Comparison of ENCODE assay signal across 21 cellular contexts in the genomic region with DNA sequence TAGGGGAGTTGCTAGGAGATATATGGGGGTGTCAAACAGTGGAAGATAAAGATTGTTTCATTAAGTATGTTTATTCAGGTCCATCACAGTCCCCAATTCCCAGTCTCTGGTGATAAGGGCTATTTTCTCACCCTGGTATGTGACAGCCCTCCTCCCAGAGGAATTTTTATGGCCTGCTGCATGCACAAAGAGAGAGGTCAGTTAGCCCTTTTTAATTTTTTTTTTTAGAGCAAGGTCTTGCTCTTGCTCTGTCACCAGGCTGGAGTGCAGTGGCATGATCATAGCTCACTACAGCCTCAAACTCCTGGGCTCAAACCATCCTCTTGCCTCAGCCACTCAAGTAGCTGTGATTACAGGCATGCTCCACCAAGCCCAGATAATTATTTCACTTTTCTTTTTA. TPM values are rescaled to one million over a fixed set of nuclear protein-coding genes. Genes with fewer than 3 reads are reported as not detected.
DNase-seq lines count a peak whose midpoint lies in the region; ATAC-seq and TF ChIP-seq lines count a peak whose summit lies in the region.
"Had no signal": no experiment of that assay in that cellular context is flagged by ENCODE, and none has a peak within 500 bp of the region (broad histone marks: within the 10 kb centered on the region; RNA-seq: fewer than 3 reads in every experiment).

No MANE protein-coding gene starts in this region.

- H3K4me1 ChIP-seq in adrenal gland (replicated peaks in 1 of 2) (peaks cover 9 to 15% of the 10 kb centered on the region in 2 donors), testis (peaks cover 16% of the 10 kb centered on the region)
- H3K4me1 ChIP-seq: A549, breast epithelium, upper lobe of right lung had no signal

- peak; percentile 71 for ATAC-seq in Right ventricle myocardium superior (ENCODE audit: poor library complexity)
- ATAC-seq: A549, upper lobe of right lung had no signal

- no peak for TF ChIP-seq CTCF in adrenal gland (IDR thresholded peaks at IDR 0.05)
- no peak for TF ChIP-seq CTCF in testis (IDR thresholded peaks at IDR 0.05)

- no peak for DNase-seq in Right ventricle myocardium superior
- DNase-seq in cardiac septum (ENCODE audit: low spot score): no peak
- DNase-seq in adrenal gland: peak in 4 of 7 donors; percentile 27 to 64 (median 47)
- peak; percentile 87 for DNase-seq in islet precursor cell
- peak; percentile 43 for DNase-seq in testis
- DNase-seq in stimulated activated CD8-positive, alpha-beta memory T cell treated with anti-CD3 and anti-CD28 coated beads, Interleukin-4, amount 100 ng/mL, for 48 hours: no peak
- DNase-seq in T-helper 2 cell treated with Interferon-gamma antibody and Interleukin-4, amounts not matched to agents 5 μg/mL and 100 μg/mL, for 36 hours (ENCODE audit: low spot score): no peak
- DNase-seq in NOMO-1 treated with dmso at 0.1 percent for 144 hours (lab: John Stamatoyannopoulos, UW; ENCODE audit: unreplicated experiment): no peak
- DNase-seq: activated CD4-positive, alpha-beta T cell treated with anti-CD3 and anti-CD28 coated beads, Interleukin-2, amount 10 ng/mL, durations not matched to agents 7 days and 5 days; activated T-cell treated with anti-CD3 and anti-CD28 coated beads for 4 hours; effector CD4-positive, alpha-beta T cell; GM23248; NCI-H1694; NCI-H226; ovary; SIG-M5; stimulated activated naive CD4-positive, alpha-beta T cell treated with Interleukin-2 at 50 U/mL for 16 hours had no signal

- intact Hi-C loops in Right ventricle myocardium superior (cut with DNase I): no loop called here
- intact Hi-C loops in cardiac septum (cut with DNase I): no loop called here
- intact Hi-C loops in adrenal gland (cut with DNase I): no loop called here
- intact Hi-C loops in testis (cut with DNase I; ENCODE audit: low total_unique reads): no loop called here

- H3K4me3 ChIP-seq in adrenal gland (no peak overlapping the region), testis (no peak overlapping the region)
- H3K4me3 ChIP-seq: A549, breast epithelium, GM23248, ovary, upper lobe of right lung had no signal

- no peak overlapping the region for H3K4me3 Mint-ChIP-seq in T-helper 2 cell treated with Interferon-gamma antibody and Interleukin-4, amounts not matched to agents 5 μg/mL and 100 μg/mL, for 36 hours
- H3K4me3 Mint-ChIP-seq: activated CD4-positive, alpha-beta T cell treated with anti-CD3 and anti-CD28 coated beads, Interleukin-2, amount 10 ng/mL, durations not matched to agents 7 days and 5 days; activated naive CD4-positive, alpha-beta T cell treated with anti-CD3 and anti-CD28 coated beads, Interleukin-2, amount 50 U/mL, for 24 hours had no signal

- H3K27me3 Mint-ChIP-seq in T-helper 2 cell treated with Interferon-gamma antibody and Interleukin-4, amounts not matched to agents 5 μg/mL and 100 μg/mL, for 36 hours (ENCODE audit: low read depth): no peaks in the 10 kb centered on the region
- H3K27me3 Mint-ChIP-seq: activated CD4-positive, alpha-beta T cell treated with anti-CD3 and anti-CD28 coated beads, Interleukin-2, amount 10 ng/mL, durations not matched to agents 7 days and 5 days; activated naive CD4-positive, alpha-beta T cell treated with anti-CD3 and anti-CD28 coated beads, Interleukin-2, amount 50 U/mL, for 24 hours had no signal

- H3K9me3 Mint-ChIP-seq in T-helper 2 cell treated with Interferon-gamma antibody and Interleukin-4, amounts not matched to agents 5 μg/mL and 100 μg/mL, for 36 hours: peaks cover 7% of the 10 kb centered on the region
- H3K9me3 Mint-ChIP-seq: activated naive CD4-positive, alpha-beta T cell treated with anti-CD3 and anti-CD28 coated beads, Interleukin-2, amount 50 U/mL, for 24 hours had no signal

- peaks cover 34% of the 10 kb centered on the region for H3K4me1 Mint-ChIP-seq in T-helper 2 cell treated with Interferon-gamma antibody and Interleukin-4, amounts not matched to agents 5 μg/mL and 100 μg/mL, for 36 hours (ENCODE audit: low read depth)

- no peaks in the 10 kb centered on the region for H3K9me3 ChIP-seq in adrenal gland (replicated peaks in 1 of 3)
- no peaks in the 10 kb centered on the region for H3K9me3 ChIP-seq in testis
- H3K9me3 ChIP-seq: A549, breast epithelium, ovary, upper lobe of right lung had no signal

- H3K27ac ChIP-seq in adrenal gland (peak overlapping the region in 3 of 5 donors; percentile 32 to 69 (median 47)), testis (peak overlapping the region; percentile 41 to 65)
- H3K27ac ChIP-seq: A549, breast epithelium, GM23248, ovary, upper lobe of right lung had no signal

- TF ChIP-seq POLR2A in adrenal gland (IDR thresholded peaks at IDR 0.05) (no peak), testis (IDR thresholded peaks at IDR 0.05) (no peak)

- H3K27me3 ChIP-seq in adrenal gland: no peaks in the 10 kb centered on the region
- H3K27me3 ChIP-seq in testis: no peaks in the 10 kb centered on the region
- H3K27me3 ChIP-seq: breast epithelium, ovary, upper lobe of right lung had no signal

- no peak overlapping the region for H3K27ac Mint-ChIP-seq in T-helper 2 cell treated with Interferon-gamma antibody and Interleukin-4, amounts not matched to agents 5 μg/mL and 100 μg/mL, for 36 hours
- H3K27ac Mint-ChIP-seq: activated naive CD4-positive, alpha-beta T cell treated with anti-CD3 and anti-CD28 coated beads, Interleukin-2, amount 50 U/mL, for 24 hours had no signal

- H3K36me3 Mint-ChIP-seq in T-helper 2 cell treated with Interferon-gamma antibody and Interleukin-4, amounts not matched to agents 5 μg/mL and 100 μg/mL, for 36 hours (ENCODE audit: low read depth): peaks cover 6% of the 10 kb centered on the region

- H3K36me3 ChIP-seq in adrenal gland (replicated peaks in 1 of 2) (no peaks in the 10 kb centered on the region), testis (ENCODE audit: low read depth, missing control alignments) (no peaks in the 10 kb centered on the region)
- H3K36me3 ChIP-seq: breast epithelium, ovary, upper lobe of right lung had no signal

RNA-seq across cellular contexts. Expression of gene ATF7IP2, which starts 53.6 kb away (rescaled TPM):
- 35.5 TPM for total RNA-seq in Right ventricle myocardium superior
- total RNA-seq in cardiac septum: 42.3 TPM
- 10 to 100 TPM; 28.6 to 97.6 (median 68.5) TPM for total RNA-seq in adrenal gland
- 10 to 100 TPM; 73.3 to 78.0 (median 77.7) TPM for polyA plus RNA-seq in adrenal gland
- total RNA-seq in testis: 100 to 1,000 TPM; 227 to 293 TPM
- polyA plus RNA-seq in testis (ENCODE audit: insufficient read depth, low read depth, low replicate concordance): 110 TPM

Comparison
In these comparisons a context has a peak if more than half of its experiments do, and no peak if none do; other contexts are left out.
1. DNase-seq: peak in adrenal gland (4 of 7), islet precursor cell (single experiment) and testis (single experiment); none in Right ventricle myocardium superior (single experiment), cardiac septum (single experiment), stimulated activated CD8-positive, alpha-beta memory T cell treated with anti-CD3 and anti-CD28 coated beads, Interleukin-4, amount 100 ng/mL, for 48 hours (single experiment), T-helper 2 cell treated with Interferon-gamma antibody and Interleukin-4, amounts not matched to agents 5 μg/mL and 100 μg/mL, for 36 hours (single experiment) and NOMO-1 treated with dmso at 0.1 percent for 144 hours (single experiment).